8 cellular contexts compared by ENCODE assay signal in genomic region chr11:44066732-44067131, GRCh38. TPM values are rescaled to one million over a fixed set of nuclear protein-coding genes. Genes with fewer than 3 reads are reported as not detected.
DNase-seq lines count a peak whose midpoint lies in the region; ATAC-seq, FAIRE-seq and TF ChIP-seq lines count a peak whose summit lies in the region.

No MANE protein-coding gene starts in this region.

- no peak for FAIRE-seq in pancreas (lab: Jason Lieb, UNC)

- H3K27me3 ChIP-seq in pancreas: no peaks in the 10 kb centered on the region

- H3K9me3 ChIP-seq in pancreas: no peaks in the 10 kb centered on the region

- 12 to 23% methylated on average over 10 of the region's 10 CpGs for WGBS in pancreas, 2 donors

- CTCF ChIA-PET in HEK293T (lab: Yijun Ruan, JAX): interaction anchor here (0.6 kb wide), 2 partner anchors 18 to 139 kb away, joined by 3 read pairs; no protein-coding TSS in a partner anchor

- DNase-seq in AG09319 (ENCODE audit: extremely low read depth, low read depth) (peak; percentile 14), HEK293T (ENCODE audit: extremely low spot score) (peak; percentile 28), UCSD-AML1 (lab: John Stamatoyannopoulos, UW; ENCODE audit: unreplicated experiment) (peak; percentile 27), fibroblast of pulmonary artery (ENCODE audit: low read depth) (peak; percentile 80), pancreas (peak in 2 of 6 donors; percentile 12 to 32), KG1 (lab: John Stamatoyannopoulos, UW) (no peak)
- DNase-seq in stimulated activated CD4-positive, alpha-beta T cell treated with anti-CD3 and anti-CD28 coated beads, Interleukin-15, amount 100 ng/mL, for 24 hours: no peak

- H3K27ac ChIP-seq in pancreas: peak overlapping the region; percentile 69 to 94 (median 82)

- intact Hi-C loops in pancreas (cut with DNase I): no loop called here

- no peaks in the 10 kb centered on the region for H3K36me3 ChIP-seq in pancreas

- TF ChIP-seq CTCF in AG09319 (IDR thresholded peaks at IDR 0.05; ENCODE audit: low read depth, low read length) (no peak), fibroblast of pulmonary artery (IDR thresholded peaks at IDR 0.05; ENCODE audit: low read length, missing control alignments) (no peak), pancreas (IDR thresholded peaks at IDR 0.05) (no peak)

- ATAC-seq in pancreas (peak; percentile 49 to 75 (median 63)), GM21526 (IDR thresholded peaks at IDR 0.05; ENCODE audit: low FRiP score, unreplicated experiment) (no peak)

- H3K4me1 ChIP-seq in pancreas: peaks cover 0 to 14% (median 4%) of the 10 kb centered on the region in 3 donors

- H3K4me3 ChIP-seq in fibroblast of pulmonary artery (replicated peaks; ENCODE audit: low read depth, low read length) (peak overlapping the region; percentile 59), pancreas (peak overlapping the region; percentile 78 to 92 (median 86))

- POLR2A ChIA-PET in HEK293T (lab: Yijun Ruan, JAX): interaction anchor here (1.0 to 1.4 kb wide), 2 partner anchors 10 to 129 kb away, joined by 3 to 5 read pairs; no protein-coding TSS in a partner anchor

TF ChIP-seq in HEK293T, 16 proteins besides CTCF, POLR2A, EP300 and RAD21:
- TF ChIP-seq FOXK2 (IDR thresholded peaks at IDR 0.05) (no peak), ZNF384 (IDR thresholded peaks at IDR 0.05) (no peak), L3MBTL2 (conservative IDR thresholded peaks at IDR 0.05) (no peak), PKNOX1 (IDR thresholded peaks at IDR 0.05) (no peak), BHLHE40 (IDR thresholded peaks at IDR 0.05; ENCODE audit: borderline replicate concordance) (no peak), LEF1 (IDR thresholded peaks at IDR 0.05; ENCODE audit: borderline replicate concordance) (no peak), HDGF (IDR thresholded peaks at IDR 0.05; ENCODE audit: borderline replicate concordance) (no peak), CTBP1 (IDR thresholded peaks at IDR 0.05; ENCODE audit: borderline replicate concordance) (no peak), TARDBP (IDR thresholded peaks at IDR 0.05) (no peak)

RNA-seq across cellular contexts. Expression of gene ACCS, which starts 0.7 kb away (rescaled TPM):
- total RNA-seq in pancreas: 10 to 100 TPM; 10.1 to 20.9 (median 15.0) TPM
- 10 to 100 TPM; 47.9 to 68.1 TPM for polyA plus RNA-seq in pancreas

RNA-seq across cellular contexts. Expression of gene ACCSL, which starts 19.0 kb away (rescaled TPM):
- not detected for total RNA-seq in pancreas
- polyA plus RNA-seq in pancreas: not detected

RNA-seq across cellular contexts. Expression of gene EXT2, which starts 28.7 kb away (rescaled TPM):
- total RNA-seq in pancreas: 10 to 100 TPM; 18.9 to 36.3 (median 26.8) TPM
- polyA plus RNA-seq in pancreas: 10 to 100 TPM; 14.4 to 18.3 TPM

Comparison
In these comparisons a context has a peak if more than half of its experiments do, and no peak if none do; other contexts are left out.
1. DNase-seq: peak in AG09319 (single experiment), HEK293T (single experiment), UCSD-AML1 (single experiment) and fibroblast of pulmonary artery (single experiment); none in KG1 (single experiment) and stimulated activated CD4-positive, alpha-beta T cell treated with anti-CD3 and anti-CD28 coated beads, Interleukin-15, amount 100 ng/mL, for 24 hours (single experiment).